Comparison of ENCODE assay signal across 1 cellular context in the genomic region with DNA sequence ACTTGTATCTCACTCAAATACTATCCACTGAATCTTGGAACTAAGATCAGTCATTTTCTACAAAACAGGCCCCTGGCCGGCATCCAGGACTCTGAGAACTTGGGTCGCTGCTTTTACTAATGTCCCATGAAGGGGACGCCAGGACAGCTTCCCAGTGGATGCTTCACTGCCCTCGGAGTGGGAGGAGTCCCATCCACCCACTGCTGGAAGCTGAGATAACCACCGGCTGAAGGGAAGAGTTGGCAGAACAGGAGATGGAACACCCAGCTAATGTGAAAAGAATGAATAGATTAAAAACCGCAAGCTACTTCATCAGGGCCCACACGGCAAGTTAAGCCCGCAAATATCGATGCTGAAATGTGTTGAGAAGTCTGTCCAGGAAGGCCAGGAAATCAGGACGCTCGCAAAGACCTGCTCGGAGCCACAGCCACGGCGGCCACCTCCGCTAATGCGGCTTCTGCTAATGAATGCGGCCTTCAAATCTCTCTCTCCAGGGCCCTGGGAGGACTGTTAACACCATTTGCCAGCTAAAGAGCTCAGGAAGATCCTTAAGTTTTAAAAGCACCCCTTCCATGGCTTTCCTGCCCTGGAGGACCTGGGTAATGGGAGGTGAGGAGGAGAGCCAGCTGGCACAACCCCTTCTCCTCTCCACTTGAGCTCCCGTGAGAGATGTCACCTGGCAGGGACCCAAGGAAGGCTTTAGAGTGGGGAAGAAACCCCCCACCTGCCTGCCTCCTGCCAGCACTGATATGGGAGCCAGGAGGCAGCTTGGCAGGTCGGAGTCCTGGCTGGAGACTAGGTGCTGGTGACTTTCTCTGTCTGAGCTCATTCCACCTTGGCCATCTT.
TF ChIP-seq lines count a peak whose summit lies in the region.

No MANE protein-coding gene starts in this region.

TF ChIP-seq in K562, 482 proteins besides CTCF, POLR2A, EP300 and RAD21 (continued from another document):
- TF ChIP-seq, protein P1, sequence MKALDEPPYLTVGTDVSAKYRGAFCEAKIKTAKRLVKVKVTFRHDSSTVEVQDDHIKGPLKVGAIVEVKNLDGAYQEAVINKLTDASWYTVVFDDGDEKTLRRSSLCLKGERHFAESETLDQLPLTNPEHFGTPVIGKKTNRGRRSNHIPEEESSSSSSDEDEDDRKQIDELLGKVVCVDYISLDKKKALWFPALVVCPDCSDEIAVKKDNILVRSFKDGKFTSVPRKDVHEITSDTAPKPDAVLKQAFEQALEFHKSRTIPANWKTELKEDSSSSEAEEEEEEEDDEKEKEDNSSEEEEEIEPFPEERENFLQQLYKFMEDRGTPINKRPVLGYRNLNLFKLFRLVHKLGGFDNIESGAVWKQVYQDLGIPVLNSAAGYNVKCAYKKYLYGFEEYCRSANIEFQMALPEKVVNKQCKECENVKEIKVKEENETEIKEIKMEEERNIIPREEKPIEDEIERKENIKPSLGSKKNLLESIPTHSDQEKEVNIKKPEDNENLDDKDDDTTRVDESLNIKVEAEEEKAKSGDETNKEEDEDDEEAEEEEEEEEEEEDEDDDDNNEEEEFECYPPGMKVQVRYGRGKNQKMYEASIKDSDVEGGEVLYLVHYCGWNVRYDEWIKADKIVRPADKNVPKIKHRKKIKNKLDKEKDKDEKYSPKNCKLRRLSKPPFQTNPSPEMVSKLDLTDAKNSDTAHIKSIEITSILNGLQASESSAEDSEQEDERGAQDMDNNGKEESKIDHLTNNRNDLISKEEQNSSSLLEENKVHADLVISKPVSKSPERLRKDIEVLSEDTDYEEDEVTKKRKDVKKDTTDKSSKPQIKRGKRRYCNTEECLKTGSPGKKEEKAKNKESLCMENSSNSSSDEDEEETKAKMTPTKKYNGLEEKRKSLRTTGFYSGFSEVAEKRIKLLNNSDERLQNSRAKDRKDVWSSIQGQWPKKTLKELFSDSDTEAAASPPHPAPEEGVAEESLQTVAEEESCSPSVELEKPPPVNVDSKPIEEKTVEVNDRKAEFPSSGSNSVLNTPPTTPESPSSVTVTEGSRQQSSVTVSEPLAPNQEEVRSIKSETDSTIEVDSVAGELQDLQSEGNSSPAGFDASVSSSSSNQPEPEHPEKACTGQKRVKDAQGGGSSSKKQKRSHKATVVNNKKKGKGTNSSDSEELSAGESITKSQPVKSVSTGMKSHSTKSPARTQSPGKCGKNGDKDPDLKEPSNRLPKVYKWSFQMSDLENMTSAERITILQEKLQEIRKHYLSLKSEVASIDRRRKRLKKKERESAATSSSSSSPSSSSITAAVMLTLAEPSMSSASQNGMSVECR (CRISPR knock-in tag; IDR thresholded peaks at IDR 0.05), result no peak
- TF ChIP-seq ARID2 (IDR thresholded peaks at IDR 0.05), result no peak
- no peak for TF ChIP-seq SIX5 (IDR thresholded peaks at IDR 0.05; ENCODE audit: borderline replicate concordance in 1 of 2, insufficient read depth in 1 of 2, low read depth in 1 of 2, low read length in 2 of 2)
- TF ChIP-seq ARID1B (IDR thresholded peaks at IDR 0.05), result peak; percentile 70
- TF ChIP-seq BCOR (IDR thresholded peaks at IDR 0.05), result peak; percentile 22; the same call in 1 of the 2 replicates
- TF ChIP-seq ZNF311 (CRISPR knock-in tag; IDR thresholded peaks at IDR 0.05), result no peak
- TF ChIP-seq CTBP1 (IDR thresholded peaks at IDR 0.05; ENCODE audit: borderline replicate concordance), result peak; percentile 68; the same call in 1 of the 2 replicates
- TF ChIP-seq HEY1 (CRISPR knock-in tag; IDR thresholded peaks at IDR 0.05; ENCODE audit: borderline replicate concordance), result no peak
- 0 out of 2 replicates have a peak, but pooled peaks have one; percentile 11 for TF ChIP-seq MTA2 (IDR thresholded peaks at IDR 0.05; ENCODE audit: low read depth)
- TF ChIP-seq XRCC3 (IDR thresholded peaks at IDR 0.05), result no peak
- no peak for TF ChIP-seq ZNF184 (CRISPR knock-in tag; IDR thresholded peaks at IDR 0.05)
